Comparison of ENCODE assay signal across 1 cellular context in the genomic region with DNA sequence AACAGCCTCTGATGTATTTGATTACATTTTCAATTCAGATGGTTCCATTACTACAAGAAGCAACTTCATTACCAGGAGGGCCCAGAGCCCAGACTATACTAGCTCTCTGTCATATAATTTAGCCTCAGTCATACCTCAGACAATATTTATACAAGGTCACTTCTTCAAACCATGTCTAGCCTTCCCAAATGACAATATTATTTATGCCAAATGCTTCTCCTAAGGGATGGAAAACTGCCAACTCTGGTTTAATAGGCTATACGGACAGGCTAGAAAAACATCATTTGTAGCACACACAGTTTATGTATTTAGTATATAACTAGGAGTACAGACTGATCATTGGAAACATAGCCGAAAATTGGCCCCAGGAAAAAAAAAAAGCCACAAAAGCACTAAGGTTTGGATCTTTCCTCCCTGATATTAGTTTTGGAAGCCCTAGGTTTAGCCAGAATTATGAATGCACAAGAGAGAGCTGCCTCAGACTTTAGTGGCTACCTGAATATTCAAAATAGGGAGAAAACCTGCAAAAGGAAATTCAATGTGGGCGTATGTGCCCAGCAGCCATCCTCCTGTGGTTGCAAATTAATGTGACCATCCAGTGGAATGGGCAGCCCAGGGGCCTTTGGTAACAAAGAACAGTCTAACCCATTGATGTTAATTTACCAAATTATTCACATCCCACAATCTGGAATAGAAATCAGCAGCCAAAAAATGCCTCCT.
TF ChIP-seq lines count a peak whose summit lies in the region.

No MANE protein-coding gene starts in this region.

TF ChIP-seq in HEK293, 187 proteins besides CTCF, POLR2A, EP300 and RAD21 (continued from another document):
- no peak for TF ChIP-seq ZNF510 (tag by site-specific recombination; IDR thresholded peaks at IDR 0.05; ENCODE audit: insufficient replicate concordance)
